In the genomic region with DNA sequence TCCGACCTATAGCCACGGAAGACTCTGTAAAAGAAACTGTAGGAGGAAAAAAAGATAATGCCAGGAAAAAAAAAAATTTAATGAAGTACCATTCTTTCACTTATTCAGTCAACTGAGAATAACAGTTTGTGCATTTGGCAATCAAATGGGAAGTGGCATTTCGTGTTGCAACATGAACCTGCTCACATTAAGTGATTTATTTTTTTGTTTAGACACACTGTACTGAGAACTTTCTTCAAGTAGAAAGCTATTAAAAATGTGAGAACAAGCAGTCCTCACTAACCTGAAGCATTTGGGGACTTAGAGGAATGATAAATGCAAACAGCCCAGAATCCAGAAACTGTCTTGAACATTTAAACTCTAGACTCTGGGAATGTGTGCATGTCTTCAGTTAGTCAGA, we compare ENCODE assay signal across 15 cellular contexts.
A peak's percentile ranks its signal among the peaks of the same experiment; 100 is the strongest.
DNase-seq lines count a peak whose midpoint lies in the region; ATAC-seq and TF ChIP-seq lines count a peak whose summit lies in the region.
"Had no signal": no experiment of that assay in that cellular context is flagged by ENCODE, and none has a peak within 500 bp of the region (broad histone marks: within the 10 kb centered on the region; RNA-seq: fewer than 3 reads in every experiment).

No MANE protein-coding gene starts in this region.

- DNase-seq in A673 (ENCODE audit: low spot score), result no peak
- DNase-seq in MV-4-11 (lab: John Stamatoyannopoulos, UW), result peak; percentile 87
- peak; percentile 40 for DNase-seq in epithelial cell of proximal tubule (ENCODE audit: low read depth)
- no peak for DNase-seq in lower leg skin (ENCODE audit: low spot score in 2 of 2)
- no peak for DNase-seq in activated T-helper 1 cell treated with anti-CD3 and anti-CD28 coated beads, Interleukin-12 subunit alpha, Interleukin-12 subunit beta, Interleukin-2, Interleukin-4 antibody, amounts not matched to agents 30 ng/mL and 10 ng/mL and 1 ng/mL, durations not matched to agents 14 hours and 24 hours and 36 hours (ENCODE audit: low spot score)
- DNase-seq: hypothalamus; naive thymus-derived CD4-positive, alpha-beta T cell; NCI-H1436 treated with DMSO at 0.1 percent for 48 hours; PC-9; stimulated activated CD4-positive, alpha-beta T cell treated with anti-CD3 and anti-CD28 coated beads, Interleukin-2, amount 100 ng/mL, for 48 hours had no signal

- no peaks in the 10 kb centered on the region for H3K27me3 Mint-ChIP-seq in activated T-helper 1 cell treated with anti-CD3 and anti-CD28 coated beads, Interleukin-12 subunit alpha, Interleukin-12 subunit beta, Interleukin-2, Interleukin-4 antibody, amounts not matched to agents 30 ng/mL and 10 ng/mL and 1 ng/mL, durations not matched to agents 14 hours and 24 hours and 36 hours (ENCODE audit: insufficient read depth)
- H3K27me3 Mint-ChIP-seq: activated T-helper 17 cell treated with anti-CD3 and anti-CD28 coated beads, Interleukin-2, amount 50 U/mL, for 72 hours; naive thymus-derived CD4-positive, alpha-beta T cell had no signal

- H3K4me3 ChIP-seq in A673 (ENCODE audit: low read depth, low read length, poor library complexity, severe bottlenecking) (no peak overlapping the region), epithelial cell of proximal tubule (ENCODE audit: low read depth, low read length) (no peak overlapping the region), parathyroid adenoma (ENCODE audit: low read depth, low read length) (no peak overlapping the region), lower leg skin (ENCODE audit: low read depth, poor library complexity, severe bottlenecking) (no peak overlapping the region)
- H3K4me3 ChIP-seq: BLaER1, PC-9 had no signal

- H3K9me3 Mint-ChIP-seq in activated T-helper 1 cell treated with anti-CD3 and anti-CD28 coated beads, Interleukin-12 subunit alpha, Interleukin-12 subunit beta, Interleukin-2, Interleukin-4 antibody, amounts not matched to agents 30 ng/mL and 10 ng/mL and 1 ng/mL, durations not matched to agents 14 hours and 24 hours and 36 hours, result no peaks in the 10 kb centered on the region
- H3K9me3 Mint-ChIP-seq: activated T-helper 17 cell treated with anti-CD3 and anti-CD28 coated beads, Interleukin-2, amount 50 U/mL, for 72 hours; naive thymus-derived CD4-positive, alpha-beta T cell had no signal

- intact Hi-C loops in A673 (cut with micrococcal nuclease; ENCODE audit: unreplicated experiment) (no loop called here), lower leg skin (cut with DNase I; ENCODE audit: low total_unique reads) (no loop called here)
- intact Hi-C loops in activated T-helper 1 cell treated with anti-CD3 and anti-CD28 coated beads, Interleukin-12 subunit alpha, Interleukin-12 subunit beta, Interleukin-2, Interleukin-4 antibody, amounts not matched to agents 30 ng/mL and 10 ng/mL and 1 ng/mL, durations not matched to agents 14 hours and 24 hours and 36 hours (cut with micrococcal nuclease), result no loop called here

- WGBS in lower leg skin, 2 donors, result 35 to 52% methylated on average over 3 of the region's 3 CpGs

- POLR2A ChIA-PET in A673 (lab: Charles Lee; ENCODE audit: low non-redundant PET), result no interaction called here

- no peaks in the 10 kb centered on the region for H3K27me3 ChIP-seq in A673 (replicated peaks; ENCODE audit: insufficient read depth, low read depth, low read length, poor library complexity)
- H3K27me3 ChIP-seq in parathyroid adenoma (ENCODE audit: control insufficient read depth, insufficient read depth, low read length), result no peaks in the 10 kb centered on the region
- H3K27me3 ChIP-seq: BLaER1 had no signal

- no peak overlapping the region for H3K27ac Mint-ChIP-seq in activated T-helper 1 cell treated with anti-CD3 and anti-CD28 coated beads, Interleukin-12 subunit alpha, Interleukin-12 subunit beta, Interleukin-2, Interleukin-4 antibody, amounts not matched to agents 30 ng/mL and 10 ng/mL and 1 ng/mL, durations not matched to agents 14 hours and 24 hours and 36 hours
- H3K27ac Mint-ChIP-seq: activated T-helper 17 cell treated with anti-CD3 and anti-CD28 coated beads, Interleukin-2, amount 50 U/mL, for 72 hours; naive thymus-derived CD4-positive, alpha-beta T cell had no signal

- H2AFZ ChIP-seq in parathyroid adenoma, result peak overlapping the region; percentile 58
- H2AFZ ChIP-seq: PC-9 had no signal

- no peaks in the 10 kb centered on the region for H3K79me2 ChIP-seq in parathyroid adenoma

- no peak overlapping the region for H3K4me3 Mint-ChIP-seq in activated T-helper 1 cell treated with anti-CD3 and anti-CD28 coated beads, Interleukin-12 subunit alpha, Interleukin-12 subunit beta, Interleukin-2, Interleukin-4 antibody, amounts not matched to agents 30 ng/mL and 10 ng/mL and 1 ng/mL, durations not matched to agents 14 hours and 24 hours and 36 hours
- H3K4me3 Mint-ChIP-seq: activated T-helper 17 cell treated with anti-CD3 and anti-CD28 coated beads, Interleukin-2, amount 50 U/mL, for 72 hours; naive thymus-derived CD4-positive, alpha-beta T cell had no signal

- no peak overlapping the region for H3K9ac ChIP-seq in parathyroid adenoma
- H3K9ac ChIP-seq: BLaER1 had no signal

- no peak for TF ChIP-seq POLR2A in lower leg skin (IDR thresholded peaks at IDR 0.05)

- no peaks in the 10 kb centered on the region for H3K36me3 Mint-ChIP-seq in activated T-helper 1 cell treated with anti-CD3 and anti-CD28 coated beads, Interleukin-12 subunit alpha, Interleukin-12 subunit beta, Interleukin-2, Interleukin-4 antibody, amounts not matched to agents 30 ng/mL and 10 ng/mL and 1 ng/mL, durations not matched to agents 14 hours and 24 hours and 36 hours (ENCODE audit: low read depth)

- TF ChIP-seq CTCF in A673 (conservative IDR thresholded peaks at IDR 0.05; ENCODE audit: low read depth, low read length) (no peak), epithelial cell of proximal tubule (conservative IDR thresholded peaks at IDR 0.05; ENCODE audit: low read depth, low read length) (no peak), parathyroid adenoma (IDR thresholded peaks at IDR 0.05) (no peak), lower leg skin (IDR thresholded peaks at IDR 0.05) (no peak)

- H3K36me3 ChIP-seq in A673 (ENCODE audit: insufficient read depth, low read length, poor library complexity, severe bottlenecking) (no peaks in the 10 kb centered on the region), parathyroid adenoma (ENCODE audit: control insufficient read depth, insufficient read depth, low read length) (no peaks in the 10 kb centered on the region)
- H3K36me3 ChIP-seq: BLaER1 had no signal

- ATAC-seq in HG03159 (IDR thresholded peaks at IDR 0.05; ENCODE audit: unreplicated experiment) (no peak), HG03135 (IDR thresholded peaks at IDR 0.05; ENCODE audit: unreplicated experiment) (no peak)
- ATAC-seq: activated T-helper 17 cell treated with anti-CD3 and anti-CD28 coated beads, Interleukin-2, amount 50 U/mL, for 72 hours had no signal

- H3K4me1 ChIP-seq in A673 (ENCODE audit: insufficient read depth, low read length, poor library complexity, severe bottlenecking) (peaks cover 74% of the 10 kb centered on the region), parathyroid adenoma (peaks cover 26% of the 10 kb centered on the region)

- BruUV-seq in A673 (replicated peaks; lab: Mats Ljungman, UMichigan), result no TSS peak

- CTCF ChIA-PET in A673 (lab: Charles Lee), result no interaction called here

- peaks cover 44% of the 10 kb centered on the region for H3K4me1 Mint-ChIP-seq in activated T-helper 1 cell treated with anti-CD3 and anti-CD28 coated beads, Interleukin-12 subunit alpha, Interleukin-12 subunit beta, Interleukin-2, Interleukin-4 antibody, amounts not matched to agents 30 ng/mL and 10 ng/mL and 1 ng/mL, durations not matched to agents 14 hours and 24 hours and 36 hours (ENCODE audit: low read depth)

- no peaks in the 10 kb centered on the region for H3K9me3 ChIP-seq in A673 (ENCODE audit: low read depth, low read length, poor library complexity, severe bottlenecking)
- no peaks in the 10 kb centered on the region for H3K9me3 ChIP-seq in parathyroid adenoma (ENCODE audit: control insufficient read depth, low read length)
- H3K9me3 ChIP-seq: BLaER1 had no signal

- H3K4me2 ChIP-seq in parathyroid adenoma (ENCODE audit: low read length), result no peak overlapping the region
- H3K4me2 ChIP-seq: BLaER1, PC-9 had no signal

- peak overlapping the region; percentile 67 for H3K27ac ChIP-seq in A673 (ENCODE audit: low read depth, low read length, poor library complexity, severe bottlenecking)
- peak overlapping the region; percentile 71 for H3K27ac ChIP-seq in parathyroid adenoma
- H3K27ac ChIP-seq: BLaER1, PC-9 had no signal

Comparison
In these comparisons a context has a peak if more than half of its experiments do, and no peak if none do; other contexts are left out.
1. DNase-seq: peak in MV-4-11 (single experiment) and epithelial cell of proximal tubule (single experiment); none in A673 (single experiment), lower leg skin (0 of 2) and activated T-helper 1 cell treated with anti-CD3 and anti-CD28 coated beads, Interleukin-12 subunit alpha, Interleukin-12 subunit beta, Interleukin-2, Interleukin-4 antibody, amounts not matched to agents 30 ng/mL and 10 ng/mL and 1 ng/mL, durations not matched to agents 14 hours and 24 hours and 36 hours (single experiment).